Comparison of ENCODE assay signal across 22 cellular contexts in the genomic region with DNA sequence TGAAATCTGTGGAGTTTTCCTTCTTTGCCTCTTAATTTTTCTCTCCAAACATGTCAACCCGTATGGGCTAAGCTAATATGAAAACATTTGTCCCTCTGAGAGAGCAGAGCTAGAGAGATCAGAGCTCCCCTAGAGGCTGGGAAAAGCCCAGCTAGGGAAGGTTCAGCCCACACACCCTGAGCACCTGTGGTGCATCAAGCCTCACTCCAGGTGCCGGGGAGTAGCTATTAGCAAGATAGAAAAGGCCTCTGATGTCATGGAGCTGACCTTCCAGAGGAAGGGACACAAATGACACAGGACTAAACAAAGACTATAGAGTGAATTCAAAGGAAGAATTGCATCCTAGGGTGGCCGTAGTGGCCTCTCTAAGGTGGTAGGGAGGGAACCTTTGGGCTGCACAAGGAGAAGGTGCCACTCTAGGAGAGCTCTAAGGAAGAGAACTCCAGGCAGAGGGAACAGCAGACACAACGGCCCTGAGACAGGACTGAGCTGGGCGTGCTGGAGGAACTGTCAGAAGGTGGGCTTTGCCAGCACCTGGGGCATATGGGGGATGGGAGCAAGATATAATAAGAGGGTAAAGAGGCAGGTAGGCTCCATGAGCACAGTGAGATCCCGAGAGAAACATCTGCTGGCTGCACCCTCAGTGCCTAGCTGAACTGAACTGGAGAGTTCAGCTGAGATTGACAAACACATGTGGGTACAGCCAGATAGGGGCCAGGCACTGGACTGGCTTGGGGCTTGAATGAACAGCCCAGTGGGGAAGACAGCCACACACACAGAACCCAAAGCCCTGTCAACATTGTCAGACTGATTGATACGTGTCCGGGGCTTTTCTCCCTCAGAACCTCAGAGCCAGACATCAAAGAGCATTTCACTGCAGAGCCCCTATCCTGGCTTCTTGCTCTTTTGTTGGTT.
A peak's percentile ranks its signal among the peaks of the same experiment; 100 is the strongest.
DNase-seq lines count a peak whose midpoint lies in the region; ATAC-seq and TF ChIP-seq lines count a peak whose summit lies in the region.
"Had no signal": no experiment of that assay in that cellular context is flagged by ENCODE, and none has a peak within 500 bp of the region (broad histone marks: within the 10 kb centered on the region; RNA-seq: fewer than 3 reads in every experiment).

No MANE protein-coding gene starts in this region.

- H2AFZ ChIP-seq in PC-3 (ENCODE audit: low read length): no peak overlapping the region

- H3K4me3 ChIP-seq in AG04450 (ENCODE audit: low read depth, low read length): no peak overlapping the region
- no peak overlapping the region for H3K4me3 ChIP-seq in GM12875 (ENCODE audit: low read depth, low read length)
- no peak overlapping the region for H3K4me3 ChIP-seq in PC-3 (ENCODE audit: low read length)
- H3K4me3 ChIP-seq: esophagus muscularis mucosa, gastroesophageal sphincter, left lung, prostate gland, thyroid gland had no signal

- H3K9me3 ChIP-seq in AG04450 (ENCODE audit: control insufficient read depth, insufficient read depth, low read length): no peaks in the 10 kb centered on the region
- H3K9me3 ChIP-seq in PC-3 (ENCODE audit: low read length): no peaks in the 10 kb centered on the region
- H3K9me3 ChIP-seq: esophagus muscularis mucosa, gastroesophageal sphincter, left lung, prostate gland, thyroid gland had no signal

- no peaks in the 10 kb centered on the region for H3K79me2 ChIP-seq in PC-3 (ENCODE audit: low read length)

- no TSS peak for BruUV-seq in PC-3 (replicated peaks; lab: Mats Ljungman, UMichigan)

- H3K9me2 ChIP-seq in PC-3 (replicated peaks; ENCODE audit: low read length): no peaks in the 10 kb centered on the region

- H3K4me1 ChIP-seq in PC-3 (ENCODE audit: insufficient read depth, low read length): no peaks in the 10 kb centered on the region
- H3K4me1 ChIP-seq: esophagus muscularis mucosa, gastroesophageal sphincter, left lung, prostate gland, thyroid gland had no signal

- intact Hi-C loops in PC-3 (cut with micrococcal nuclease): no loop called here

- H3K9ac ChIP-seq in PC-3 (ENCODE audit: low read length): no peak overlapping the region

- no peaks in the 10 kb centered on the region for H3F3A ChIP-seq in PC-3 (ENCODE audit: low read length, unreplicated experiment)

- H3K27me3 ChIP-seq in AG04450 (ENCODE audit: control insufficient read depth, insufficient read depth, low read length) (peaks cover 8% of the 10 kb centered on the region), PC-3 (ENCODE audit: low read length) (peaks cover 9% of the 10 kb centered on the region; the same call in 1 of the 2 replicates)
- H3K27me3 ChIP-seq: esophagus muscularis mucosa, gastroesophageal sphincter, left lung, thyroid gland had no signal

- CTCF ChIA-PET in AG04450 (lab: Charles Lee): interaction anchor here (1.4 kb wide), 1 partner anchor 236 kb away, joined by 4 read pairs; no protein-coding TSS in a partner anchor
- CTCF ChIA-PET in PC-3 (lab: Charles Lee): no interaction called here

- no peaks in the 10 kb centered on the region for H3K36me3 ChIP-seq in PC-3 (ENCODE audit: low read depth, low read length)
- H3K36me3 ChIP-seq: esophagus muscularis mucosa, gastroesophageal sphincter, left lung, prostate gland, thyroid gland had no signal

- no peak for DNase-seq in AG04450 (ENCODE audit: low read depth, low spot score)
- DNase-seq in PC-3: no peak
- DNase-seq in iPS DF 19.7 (ENCODE audit: low read depth, low spot score): peak; percentile 60
- no peak for DNase-seq in SIG-M5 (lab: John Stamatoyannopoulos, UW)
- no peak for DNase-seq in AG08396 (ENCODE audit: low spot score)
- DNase-seq: activated CD4-positive, alpha-beta T cell treated with anti-CD3 and anti-CD28 coated beads, Interleukin-2, amount 10 ng/mL, durations not matched to agents 7 days and 5 days; CD4-positive, CD25-positive, alpha-beta regulatory T cell; DND-41; effector memory CD4-positive, alpha-beta T cell; left lung; midbrain; NCI-H1694 treated with DMSO at 0.1 percent for 48 hours; SHP77 treated with DMSO at 0.1 percent for 48 hours; small intestine; stimulated activated naive CD8-positive, alpha-beta T cell treated with anti-CD3 and anti-CD28 coated beads, Interleukin-15, Interleukin-2, amounts not matched to agents 100 U/mL and 50 U/mL, for 24 hours; thyroid gland had no signal

- POLR2A ChIA-PET in AG04450 (lab: Yijun Ruan, JAX): no interaction called here
- POLR2A ChIA-PET in PC-3 (lab: Charles Lee; ENCODE audit: unreplicated experiment): interaction anchor here (0.6 kb wide), 1 partner anchor 15 kb away, joined by 3 read pairs; no protein-coding TSS in a partner anchor

- ATAC-seq in PC-3 (no peak), HG02970 (IDR thresholded peaks at IDR 0.05; ENCODE audit: low FRiP score, unreplicated experiment) (no peak), GM21515 (IDR thresholded peaks at IDR 0.05; ENCODE audit: unreplicated experiment) (no peak)
- ATAC-seq: gastroesophageal sphincter; left lung; stimulated activated naive CD8-positive, alpha-beta T cell treated with anti-CD3 and anti-CD28 coated beads, Interleukin-15, Interleukin-2, amounts not matched to agents 100 U/mL and 50 U/mL, for 24 hours had no signal

- TF ChIP-seq CTCF in AG04450 (IDR thresholded peaks at IDR 0.05; ENCODE audit: low read depth, low read length) (no peak), GM12875 (IDR thresholded peaks at IDR 0.05; ENCODE audit: borderline replicate concordance, insufficient read depth, low read depth, low read length) (0 out of 2 replicates have a peak, but pooled peaks have one; percentile 9), PC-3 (conservative IDR thresholded peaks at IDR 0.05; ENCODE audit: low read depth, low read length) (peak; percentile 28; the same call in 1 of the 2 replicates)

- no peaks in the 10 kb centered on the region for H4K20me1 ChIP-seq in PC-3 (ENCODE audit: low read length)

- H3K27ac ChIP-seq in AG04450 (ENCODE audit: low read depth, low read length) (peak overlapping the region; percentile 2), PC-3 (ENCODE audit: low read length) (no peak overlapping the region)
- H3K27ac ChIP-seq: esophagus muscularis mucosa, gastroesophageal sphincter, left lung, prostate gland, thyroid gland had no signal

- H3K4me2 ChIP-seq in PC-3 (ENCODE audit: low read length): no peak overlapping the region
